1 cellular context compared by ENCODE assay signal in genomic region chr20:38246357-38247165, GRCh38.
TF ChIP-seq lines count a peak whose summit lies in the region.

No MANE protein-coding gene starts in this region.

TF ChIP-seq in HepG2, 621 proteins besides CTCF, POLR2A, EP300 and RAD21:
- TF ChIP-seq MAF1 (CRISPR knock-in tag; IDR thresholded peaks at IDR 0.05; ENCODE audit: borderline replicate concordance) = no peak
- TF ChIP-seq JARID2 (CRISPR knock-in tag; IDR thresholded peaks at IDR 0.05; ENCODE audit: insufficient replicate concordance) = no peak
- TF ChIP-seq HNRNPH1 (optimal IDR thresholded peaks at IDR 0.05; ENCODE audit: low read depth, low read length) = no peak
- TF ChIP-seq REL (CRISPR knock-in tag; conservative IDR thresholded peaks at IDR 0.05) = no peak
- no peak for TF ChIP-seq ZFP41 (CRISPR knock-in tag; IDR thresholded peaks at IDR 0.05; ENCODE audit: borderline replicate concordance)
- TF ChIP-seq HMGXB4 (CRISPR knock-in tag; IDR thresholded peaks at IDR 0.05; ENCODE audit: borderline replicate concordance in 1 of 2, low read depth in 1 of 2) = no peak
- TF ChIP-seq MTA3 (CRISPR knock-in tag; IDR thresholded peaks at IDR 0.05) = no peak
- TF ChIP-seq MLXIP (CRISPR knock-in tag; IDR thresholded peaks at IDR 0.05; ENCODE audit: borderline replicate concordance) = no peak
- no peak for TF ChIP-seq ZBTB38 (CRISPR knock-in tag; IDR thresholded peaks at IDR 0.05)
- TF ChIP-seq SRY (CRISPR knock-in tag; IDR thresholded peaks at IDR 0.05) = no peak
- no peak for TF ChIP-seq ZBTB34 (CRISPR knock-in tag; IDR thresholded peaks at IDR 0.05)
- no peak for TF ChIP-seq MBD4 (IDR thresholded peaks at IDR 0.05; ENCODE audit: borderline replicate concordance, low read length)
- no peak for TF ChIP-seq ZNF652 (CRISPR knock-in tag; IDR thresholded peaks at IDR 0.05; ENCODE audit: borderline replicate concordance, low read depth)
- no peak for TF ChIP-seq SKIL (CRISPR knock-in tag; IDR thresholded peaks at IDR 0.05; ENCODE audit: borderline replicate concordance)
- TF ChIP-seq NBN (conservative IDR thresholded peaks at IDR 0.05) = no peak
